In genomic region chr1:77948841-77949424, GRCh38 we compare ENCODE assay signal across 9 cellular contexts. TPM values are rescaled to one million over a fixed set of nuclear protein-coding genes. Genes with fewer than 3 reads are reported as not detected.
A peak's percentile ranks its signal among the peaks of the same experiment; 100 is the strongest.
DNase-seq lines count a peak whose midpoint lies in the region; ATAC-seq and TF ChIP-seq lines count a peak whose summit lies in the region.
"Had no signal": no experiment of that assay in that cellular context is flagged by ENCODE, and none has a peak within 500 bp of the region (broad histone marks: within the 10 kb centered on the region; RNA-seq: fewer than 3 reads in every experiment).

No MANE protein-coding gene starts in this region.

- H3K9me3 Mint-ChIP-seq in activated T-cell treated with anti-CD3 and anti-CD28 coated beads, Interleukin-2, amount 50 U/mL, for 72 hours: no peaks in the 10 kb centered on the region
- no peaks in the 10 kb centered on the region for H3K9me3 Mint-ChIP-seq in effector memory CD8-positive, alpha-beta T cell

- peaks cover 9 to 52% of the 10 kb centered on the region in 2 donors for H3K36me3 Mint-ChIP-seq in activated T-cell treated with anti-CD3 and anti-CD28 coated beads, Interleukin-2, amount 50 U/mL, for 72 hours (ENCODE audit: insufficient read depth in 2 of 2)
- H3K36me3 Mint-ChIP-seq in effector memory CD8-positive, alpha-beta T cell (ENCODE audit: insufficient read depth): peaks cover 92% of the 10 kb centered on the region

- ATAC-seq in activated T-cell treated with anti-CD3 and anti-CD28 coated beads, Interleukin-2, amount 50 U/mL, for 72 hours (replicated peaks in 1 of 2): no peak
- ATAC-seq in effector memory CD8-positive, alpha-beta T cell (replicated peaks): no peak
- ATAC-seq in GM18873 (IDR thresholded peaks at IDR 0.05; ENCODE audit: low FRiP score, unreplicated experiment): no peak

- no peaks in the 10 kb centered on the region for H3K9me3 ChIP-seq in smooth muscle cell (replicated peaks; ENCODE audit: low read depth)

- no peak for DNase-seq in activated T-cell treated with anti-CD3 and anti-CD28 coated beads, Interleukin-2, amount 50 U/mL, for 72 hours
- no peak for DNase-seq in activated T-cell treated with anti-CD3 and anti-CD28 coated beads, Interleukin-2, amount 50 U/mL, for 48 hours
- peak; percentile 36 for DNase-seq in NCI-H1105 (lab: John Stamatoyannopoulos, UW)
- DNase-seq in epithelial cell of proximal tubule (ENCODE audit: low read depth): no peak
- DNase-seq in smooth muscle cell (lab: John Stamatoyannopoulos, UW; ENCODE audit: unreplicated experiment): no peak
- DNase-seq in effector memory CD8-positive, alpha-beta T cell: no peak
- DNase-seq in ureter (ENCODE audit: low spot score): no peak

- H3K4me3 ChIP-seq in epithelial cell of proximal tubule (ENCODE audit: low read depth, low read length): no peak overlapping the region
- no peak overlapping the region for H3K4me3 ChIP-seq in smooth muscle cell

- WGBS in smooth muscle cell (ENCODE audit: low lambda C conversion rate): 75% methylated on average over 2 of the region's 2 CpGs

- no peak overlapping the region for H3K9ac ChIP-seq in smooth muscle cell (ENCODE audit: low read depth)

- peaks cover 3% of the 10 kb centered on the region for H3K4me1 ChIP-seq in smooth muscle cell (ENCODE audit: low read depth)

- H3F3A ChIP-seq in smooth muscle cell (ENCODE audit: low read depth): peaks cover 18% of the 10 kb centered on the region

- H3K36me3 ChIP-seq in smooth muscle cell (ENCODE audit: low read depth): peaks cover 47% of the 10 kb centered on the region

- peaks cover 58% of the 10 kb centered on the region for H3K79me2 ChIP-seq in smooth muscle cell (ENCODE audit: low read depth)

- H3K4me1 Mint-ChIP-seq in activated T-cell treated with anti-CD3 and anti-CD28 coated beads, Interleukin-2, amount 50 U/mL, for 72 hours (ENCODE audit: low read depth): peaks cover 47% of the 10 kb centered on the region
- H3K4me1 Mint-ChIP-seq in effector memory CD8-positive, alpha-beta T cell (ENCODE audit: low read depth in 2 of 2): peaks cover 6 to 37% of the 10 kb centered on the region in 2 donors

- no peak overlapping the region for H3K4me2 ChIP-seq in smooth muscle cell

- TF ChIP-seq CTCF in epithelial cell of proximal tubule (conservative IDR thresholded peaks at IDR 0.05; ENCODE audit: low read depth, low read length) (peak; percentile 31), smooth muscle cell (IDR thresholded peaks at IDR 0.05; ENCODE audit: borderline replicate concordance, insufficient read depth, poor library complexity, severe bottlenecking) (no peak)

- no peaks in the 10 kb centered on the region for H3K27me3 Mint-ChIP-seq in activated T-cell treated with anti-CD3 and anti-CD28 coated beads, Interleukin-2, amount 50 U/mL, for 72 hours (ENCODE audit: low read depth)
- H3K27me3 Mint-ChIP-seq in effector memory CD8-positive, alpha-beta T cell: no peaks in the 10 kb centered on the region

- peak overlapping the region; percentile 77 for H3K27ac Mint-ChIP-seq in activated T-cell treated with anti-CD3 and anti-CD28 coated beads, Interleukin-2, amount 50 U/mL, for 72 hours
- peak overlapping the region in 1 of 2 donors; percentile 69 for H3K27ac Mint-ChIP-seq in effector memory CD8-positive, alpha-beta T cell

- H3K27ac ChIP-seq in smooth muscle cell (ENCODE audit: low read depth): peak overlapping the region; percentile 41
- H3K27ac ChIP-seq: RWPE1 had no signal

- H3K4me3 Mint-ChIP-seq in activated T-cell treated with anti-CD3 and anti-CD28 coated beads, Interleukin-2, amount 50 U/mL, for 72 hours: no peak overlapping the region
- H3K4me3 Mint-ChIP-seq in effector memory CD8-positive, alpha-beta T cell: no peak overlapping the region

- H3K27me3 ChIP-seq in smooth muscle cell (ENCODE audit: low read depth): no peaks in the 10 kb centered on the region

- H4K20me1 ChIP-seq in smooth muscle cell (ENCODE audit: low read depth): peaks cover 97% of the 10 kb centered on the region

- no peak overlapping the region for H2AFZ ChIP-seq in smooth muscle cell (ENCODE audit: low read depth)

RNA-seq across cellular contexts. Expression of gene FUBP1, which starts 29.9 kb away (rescaled TPM):
- 100 to 1,000 TPM; 145 to 191 TPM for total RNA-seq in activated T-cell treated with anti-CD3 and anti-CD28 coated beads, Interleukin-2, amount 50 U/mL, for 72 hours
- 81.2 and 133 TPM in 2 replicates for total RNA-seq in epithelial cell of proximal tubule
- 144 and 166 TPM in 2 replicates for total RNA-seq in smooth muscle cell
- polyA plus RNA-seq in smooth muscle cell: 50.5 and 60.4 TPM in 2 replicates
- total RNA-seq in ureter: 223 TPM

RNA-seq across cellular contexts. Expression of gene DNAJB4, which starts 55.8 kb away (rescaled TPM):
- 10 to 100 TPM in 1 of 2 donors, 1 to 10 TPM in 1; 9.6 to 14.0 TPM for total RNA-seq in activated T-cell treated with anti-CD3 and anti-CD28 coated beads, Interleukin-2, amount 50 U/mL, for 72 hours
- total RNA-seq in epithelial cell of proximal tubule (3.6 and 10.9 TPM in 2 replicates), smooth muscle cell (48.9 and 92.8 TPM in 2 replicates), ureter (31.4 TPM)
- polyA plus RNA-seq in smooth muscle cell: 31.5 and 43.4 TPM in 2 replicates
